Comparison of ENCODE assay signal across 9 cellular contexts in the genomic region with DNA sequence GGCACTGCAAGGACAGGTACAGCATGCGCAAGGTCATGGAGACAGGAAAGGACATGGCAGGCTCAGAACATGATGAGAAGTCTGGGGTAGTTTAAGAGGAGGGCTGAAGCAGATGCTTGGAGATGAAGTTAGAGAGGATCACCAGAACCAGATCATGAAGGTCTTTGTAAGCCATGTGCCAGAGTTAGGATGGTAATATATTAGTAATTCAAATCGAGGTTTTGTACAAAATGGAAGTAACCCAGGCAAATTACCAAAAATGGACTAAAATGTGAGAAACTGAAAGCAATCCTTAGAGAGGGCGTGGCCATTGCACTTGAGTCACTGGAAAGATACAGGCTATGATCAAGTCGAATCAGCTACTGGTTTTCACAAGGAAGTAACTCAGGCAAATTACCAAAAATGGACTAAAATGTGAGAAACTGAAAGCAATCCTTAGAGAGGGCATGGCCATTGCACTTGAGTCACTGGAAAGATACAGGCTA. TPM values are rescaled to one million over a fixed set of nuclear protein-coding genes. Genes with fewer than 3 reads are reported as not detected.
DNase-seq lines count a peak whose midpoint lies in the region; ATAC-seq lines count a peak whose summit lies in the region.
"Had no signal": no experiment of that assay in that cellular context is flagged by ENCODE, and none has a peak within 500 bp of the region (broad histone marks: within the 10 kb centered on the region; RNA-seq: fewer than 3 reads in every experiment).

No MANE protein-coding gene starts in this region.

- DNase-seq in EL, result peak; percentile 81
- peak; percentile 20 for DNase-seq in NOMO-1 treated with dmso at 0.1 percent for 144 hours (lab: John Stamatoyannopoulos, UW; ENCODE audit: unreplicated experiment)
- DNase-seq in fibroblast of peridontal ligament (ENCODE audit: extremely low read depth), result peak; percentile 82
- no peak for DNase-seq in ureter (ENCODE audit: low spot score)
- DNase-seq in hypothalamus (lab: John Stamatoyannopoulos, UW), result no peak
- DNase-seq in SHP77 treated with DMSO at 0.1 percent for 48 hours (lab: John Stamatoyannopoulos, UW), result no peak
- DNase-seq in DMS79 treated with DMSO at 0.1 percent for 48 hours (lab: John Stamatoyannopoulos, UW), result no peak

- ATAC-seq in GM21526 (IDR thresholded peaks at IDR 0.05; ENCODE audit: low FRiP score, unreplicated experiment), result peak; percentile 60

RNA-seq across cellular contexts. Expression of a gene that starts 13.5 kb away (rescaled TPM):
- total RNA-seq in ureter, result 0.10 TPM
- total RNA-seq: T-helper 1 cell treated with Interleukin-12 subunit alpha and Interleukin-12 subunit beta and Interleukin-4 antibody, amounts not matched to agents 30 ng/mL and 1 ng/mL, for 36 hours had no signal

Comparison
In these comparisons a context has a peak if more than half of its experiments do, and no peak if none do; other contexts are left out.
1. DNase-seq: peak in EL (single experiment), NOMO-1 treated with dmso at 0.1 percent for 144 hours (single experiment) and fibroblast of peridontal ligament (single experiment); none in ureter (single experiment), hypothalamus (0 of 51), SHP77 treated with DMSO at 0.1 percent for 48 hours (single experiment) and DMS79 treated with DMSO at 0.1 percent for 48 hours (single experiment).